Comparison of ENCODE assay signal across 25 cellular contexts in the genomic region with DNA sequence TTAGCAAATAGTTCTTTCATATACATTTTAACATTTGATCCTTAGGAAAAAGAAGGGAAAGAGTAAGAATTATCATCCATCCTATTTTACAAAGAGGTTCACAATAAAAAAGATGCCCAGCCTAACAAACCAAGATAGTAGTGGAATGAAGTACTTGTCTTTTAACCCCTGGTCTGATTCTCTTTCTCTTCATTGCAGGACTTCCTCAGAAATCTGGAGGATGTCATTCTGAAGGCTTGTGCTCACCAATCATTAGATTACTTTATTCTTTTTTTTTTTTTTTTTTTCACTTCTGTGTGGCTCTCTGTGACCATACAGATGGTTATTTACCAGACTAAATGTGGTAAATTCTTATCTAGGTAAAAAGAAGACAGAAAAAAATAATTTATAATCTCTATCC. TPM values are rescaled to one million over a fixed set of nuclear protein-coding genes. Genes with fewer than 3 reads are reported as not detected.
DNase-seq lines count a peak whose midpoint lies in the region; ATAC-seq and TF ChIP-seq lines count a peak whose summit lies in the region.
"Had no signal": no experiment of that assay in that cellular context is flagged by ENCODE, and none has a peak within 500 bp of the region (broad histone marks: within the 10 kb centered on the region; RNA-seq: fewer than 3 reads in every experiment).

No MANE protein-coding gene starts in this region.

- H3F3A ChIP-seq in MM.1S (ENCODE audit: insufficient read depth, low read length) = peaks cover 15% of the 10 kb centered on the region

- no peaks in the 10 kb centered on the region for H3K36me3 ChIP-seq in MM.1S (replicated peaks; ENCODE audit: insufficient read depth, low read length)
- H3K36me3 ChIP-seq: breast epithelium, gastroesophageal sphincter, right atrium auricular region, upper lobe of right lung had no signal

- no peaks in the 10 kb centered on the region for H3K79me2 ChIP-seq in MM.1S (ENCODE audit: low read length)

- H3K4me1 ChIP-seq in MM.1S (ENCODE audit: low read length) = peaks cover 18% of the 10 kb centered on the region

- H3K36me3 Mint-ChIP-seq in activated naive CD4-positive, alpha-beta T cell treated with anti-CD3 and anti-CD28 coated beads, Interleukin-2, amount 50 U/mL, for 72 hours = no peaks in the 10 kb centered on the region
- no peaks in the 10 kb centered on the region for H3K36me3 Mint-ChIP-seq in stimulated activated naive B cell treated with anti-CD40 and anti-IgM and Interleukin-4, amounts not matched to agents 10 μg/mL and 1 μg/mL and 100 μg/mL, for 72 hours
- H3K36me3 Mint-ChIP-seq: CD8-positive, alpha-beta memory T cell; IgD-negative memory B cell; T-cell had no signal

- no peak for TF ChIP-seq CTCF in MM.1S (IDR thresholded peaks at IDR 0.05; ENCODE audit: low read length)

- peak overlapping the region; percentile 11; the same call in 1 of the 2 replicates for H3K27ac ChIP-seq in MM.1S (ENCODE audit: low read length)
- H3K27ac ChIP-seq: breast epithelium, epithelial cell of prostate, gastroesophageal sphincter, left lung, right atrium auricular region, upper lobe of right lung, WERI-Rb-1 had no signal

- H3K9me3 ChIP-seq in MM.1S (replicated peaks; ENCODE audit: insufficient read depth, low read length) = no peaks in the 10 kb centered on the region
- H3K9me3 ChIP-seq: breast epithelium, gastroesophageal sphincter, left lung, right atrium auricular region, upper lobe of right lung had no signal

- ATAC-seq in activated naive CD4-positive, alpha-beta T cell treated with anti-CD3 and anti-CD28 coated beads, Interleukin-2, amount 50 U/mL, for 72 hours = peak; percentile 11 to 33
- ATAC-seq in stimulated activated naive B cell treated with anti-CD40 and anti-IgM and Interleukin-4, amounts not matched to agents 10 μg/mL and 1 μg/mL and 100 μg/mL, for 72 hours (replicated peaks) = peak; percentile 61 to 75
- ATAC-seq: gastroesophageal sphincter, GM23338, left lung, Right ventricle myocardium inferior, upper lobe of right lung had no signal

- H2AFZ ChIP-seq in MM.1S (ENCODE audit: low read length) = no peak overlapping the region
- H2AFZ ChIP-seq: GM23338 had no signal

- no peak overlapping the region for H3K9ac ChIP-seq in MM.1S (ENCODE audit: low read length)

- H3K4me3 Mint-ChIP-seq in stimulated activated naive B cell treated with anti-CD40 and anti-IgM and Interleukin-4, amounts not matched to agents 10 μg/mL and 1 μg/mL and 100 μg/mL, for 72 hours = peak overlapping the region; percentile 13 to 22
- H3K4me3 Mint-ChIP-seq: activated naive CD4-positive, alpha-beta T cell treated with anti-CD3 and anti-CD28 coated beads, Interleukin-2, amount 10 ng/mL, durations not matched to agents 7 days and 5 days; GM23338; IgD-negative memory B cell; T-cell had no signal

- no peak for DNase-seq in activated naive CD4-positive, alpha-beta T cell treated with anti-CD3 and anti-CD28 coated beads, Interleukin-2, amount 50 U/mL, for 72 hours (ENCODE audit: low spot score in 2 of 2)
- no peak for DNase-seq in activated naive CD4-positive, alpha-beta T cell (lab: John Stamatoyannopoulos, UW)
- no peak for DNase-seq in MM.1S
- DNase-seq in amniotic epithelial cell (ENCODE audit: low read depth) = peak; percentile 19
- no peak for DNase-seq in stimulated activated naive B cell treated with anti-CD40 and anti-IgM and Interleukin-4, amounts not matched to agents 10 μg/mL and 1 μg/mL and 100 μg/mL, for 72 hours
- DNase-seq in HCEC 1CT = no peak
- DNase-seq in ureter (ENCODE audit: low spot score) = no peak
- no peak for DNase-seq in putamen (ENCODE audit: low spot score)
- DNase-seq: activated naive CD4-positive, alpha-beta T cell treated with anti-CD3 and anti-CD28 coated beads, Interleukin-2, amount 10 ng/mL, durations not matched to agents 7 days and 5 days; CD8-positive, alpha-beta memory T cell; DMS79 treated with DMSO at 0.1 percent for 48 hours; left lung; NCI-H1092; NCI-H2081; NCI-H510A treated with DMSO at 0.1 percent for 48 hours; T-cell; upper lobe of right lung; WERI-Rb-1 had no signal

- no peaks in the 10 kb centered on the region for H3K27me3 Mint-ChIP-seq in stimulated activated naive B cell treated with anti-CD40 and anti-IgM and Interleukin-4, amounts not matched to agents 10 μg/mL and 1 μg/mL and 100 μg/mL, for 72 hours

- peak overlapping the region; percentile 50; the same call in 1 of the 2 replicates for H3K4me2 ChIP-seq in MM.1S (ENCODE audit: low read depth, low read length)
- H3K4me2 ChIP-seq: GM23338 had no signal

- H3K4me1 Mint-ChIP-seq in stimulated activated naive B cell treated with anti-CD40 and anti-IgM and Interleukin-4, amounts not matched to agents 10 μg/mL and 1 μg/mL and 100 μg/mL, for 72 hours = peaks cover 10 to 38% of the 10 kb centered on the region in 2 donors

- H4K20me1 ChIP-seq in MM.1S (ENCODE audit: insufficient read depth, low read length) = no peaks in the 10 kb centered on the region

- H3K9me3 Mint-ChIP-seq in activated naive CD4-positive, alpha-beta T cell treated with anti-CD3 and anti-CD28 coated beads, Interleukin-2, amount 50 U/mL, for 72 hours = no peaks in the 10 kb centered on the region
- no peaks in the 10 kb centered on the region for H3K9me3 Mint-ChIP-seq in stimulated activated naive B cell treated with anti-CD40 and anti-IgM and Interleukin-4, amounts not matched to agents 10 μg/mL and 1 μg/mL and 100 μg/mL, for 72 hours
- H3K9me3 Mint-ChIP-seq: activated naive CD4-positive, alpha-beta T cell treated with anti-CD3 and anti-CD28 coated beads, Interleukin-2, amount 10 ng/mL, durations not matched to agents 7 days and 5 days; CD8-positive, alpha-beta memory T cell; GM23338; T-cell had no signal

- H3K27me3 ChIP-seq in MM.1S (replicated peaks; ENCODE audit: insufficient read depth, low read length) = peaks cover 20% of the 10 kb centered on the region; the same call in 1 of the 2 replicates
- H3K27me3 ChIP-seq: breast epithelium, gastroesophageal sphincter, left lung, right atrium auricular region, upper lobe of right lung had no signal

- H3K27ac Mint-ChIP-seq in activated naive CD4-positive, alpha-beta T cell treated with anti-CD3 and anti-CD28 coated beads, Interleukin-2, amount 50 U/mL, for 72 hours = peak overlapping the region in 1 of 2 donors; percentile 87
- H3K27ac Mint-ChIP-seq in stimulated activated naive B cell treated with anti-CD40 and anti-IgM and Interleukin-4, amounts not matched to agents 10 μg/mL and 1 μg/mL and 100 μg/mL, for 72 hours = peak overlapping the region; percentile 20
- H3K27ac Mint-ChIP-seq: activated naive CD4-positive, alpha-beta T cell treated with anti-CD3 and anti-CD28 coated beads, Interleukin-2, amount 10 ng/mL, durations not matched to agents 7 days and 5 days; CD8-positive, alpha-beta memory T cell; GM23338; IgD-negative memory B cell; T-cell had no signal

- no peaks in the 10 kb centered on the region for H3K9me2 ChIP-seq in MM.1S (replicated peaks; ENCODE audit: insufficient read depth, low read length)

- H3K4me3 ChIP-seq in MM.1S (ENCODE audit: low read length) = no peak overlapping the region
- H3K4me3 ChIP-seq: breast epithelium, gastroesophageal sphincter, GM23338, left lung, right atrium auricular region, upper lobe of right lung had no signal

RNA-seq across cellular contexts. Expression of a gene that starts 7.0 kb away (rescaled TPM):
- total RNA-seq in activated naive CD4-positive, alpha-beta T cell treated with anti-CD3 and anti-CD28 coated beads, Interleukin-2, amount 50 U/mL, for 72 hours = 10 to 100 TPM; 10.9 to 26.3 TPM
- total RNA-seq in ureter = 68.7 TPM
